ENCODE assay signal across 24 cellular contexts in genomic region chr1:77360256-77360655, GRCh38.
"Had no signal": no experiment of that assay in that cellular context is flagged by ENCODE, and none has a peak within 500 bp of the region (broad histone marks: within the 10 kb centered on the region; RNA-seq: fewer than 3 reads in every experiment).

No MANE protein-coding gene starts in this region.

- H3K27ac ChIP-seq: brain microvascular endothelial cell, cardiac muscle cell had no signal

- H3K27me3 Mint-ChIP-seq: activated naive CD8-positive, alpha-beta T cell had no signal

- H3K4me2 ChIP-seq: SK-N-SH had no signal

- H3K4me3 Mint-ChIP-seq: activated CD8-positive, alpha-beta T cell treated with anti-CD3 and anti-CD28 coated beads, Interleukin-2, amount 10 ng/mL, durations not matched to agents 7 days and 5 days; activated naive CD8-positive, alpha-beta T cell had no signal

- H3K27ac Mint-ChIP-seq: activated CD8-positive, alpha-beta T cell treated with anti-CD3 and anti-CD28 coated beads, Interleukin-2, amount 10 ng/mL, durations not matched to agents 7 days and 5 days; activated naive CD8-positive, alpha-beta T cell had no signal

- H3K4me3 ChIP-seq: cardiac muscle cell, K562 had no signal

- DNase-seq: activated CD4-positive, alpha-beta T cell treated with anti-CD3 and anti-CD28 coated beads for 4 hours; activated CD4-positive, alpha-beta T cell treated with anti-CD3 and anti-CD28 coated beads, Interleukin-2, amount 50 U/mL, for 4 hours; activated CD8-positive, alpha-beta memory T cell treated with anti-CD3 and anti-CD28 coated beads, Interleukin-2, amount 50 U/mL, for 48 hours; activated CD8-positive, alpha-beta T cell treated with anti-CD3 and anti-CD28 coated beads, Interleukin-2, amount 10 ng/mL, durations not matched to agents 7 days and 5 days; activated effector memory CD4-positive, alpha-beta T cell treated with Interleukin-2 at 50 U/mL for 16 hours; activated naive CD4-positive, alpha-beta T cell; activated T-cell treated with anti-CD3 and anti-CD28 coated beads, Interleukin-2, amount 50 U/mL, for 1 hour; amygdala; brain microvascular endothelial cell; Karpas-422; NCI-H1105 treated with DMSO at 0.1 percent for 48 hours; NCI-H1436 treated with DMSO at 0.1 percent for 48 hours; NCI-H1930; NCI-H2171 treated with DMSO at 0.1 percent for 48 hours; NCI-H226; NCI-H69; NK-92 treated with Interleukin-12 subunit alpha and Interleukin-12 subunit beta, amount 100 ng/mL, for 24 hours; OCI-M1; RPMI8226; SK-N-SH; SW 1271 had no signal

- H3K36me3 ChIP-seq: brain microvascular endothelial cell, cardiac muscle cell had no signal

- H3K9me3 ChIP-seq: SK-N-SH had no signal

- H3K9ac ChIP-seq: SK-N-SH had no signal

- H3K27me3 ChIP-seq: brain microvascular endothelial cell, cardiac muscle cell had no signal
